In genomic region chr2:148813603-148814065, GRCh38 we compare ENCODE assay signal across 9 cellular contexts.
DNase-seq lines count a peak whose midpoint lies in the region; ATAC-seq, FAIRE-seq and TF ChIP-seq lines count a peak whose summit lies in the region.
"Had no signal": no experiment of that assay in that cellular context is flagged by ENCODE, and none has a peak within 500 bp of the region (broad histone marks: within the 10 kb centered on the region; RNA-seq: fewer than 3 reads in every experiment).

No MANE protein-coding gene starts in this region.

- TF ChIP-seq CTCF in SU-DHL-6 (IDR thresholded peaks at IDR 0.05; ENCODE audit: insufficient read depth, low read length, poor library complexity, severe bottlenecking) (peak; percentile 15), CD14-positive monocyte (IDR thresholded peaks at IDR 0.05) (no peak)

- no peaks in the 10 kb centered on the region for H3K79me2 ChIP-seq in SU-DHL-6 (ENCODE audit: insufficient read depth, low read length)

- H3K36me3 Mint-ChIP-seq in central memory CD8-positive, alpha-beta T cell (ENCODE audit: insufficient read depth), result no peaks in the 10 kb centered on the region
- no peaks in the 10 kb centered on the region for H3K36me3 Mint-ChIP-seq in CD14-positive monocyte

- no peak overlapping the region for H3K27ac ChIP-seq in SU-DHL-6 (ENCODE audit: low read depth, low read length)
- H3K27ac ChIP-seq: KMS-11 had no signal

- H3K27me3 Mint-ChIP-seq in central memory CD8-positive, alpha-beta T cell, result peaks cover 39% of the 10 kb centered on the region
- H3K27me3 Mint-ChIP-seq in CD14-positive monocyte (ENCODE audit: low read depth in 3 of 3), result peaks cover 14 to 16% (median 15%) of the 10 kb centered on the region in 3 donors

- peak; percentile 27 to 37 for DNase-seq in central memory CD8-positive, alpha-beta T cell (ENCODE audit: low spot score in 2 of 2)
- DNase-seq in stimulated activated CD8-positive, alpha-beta memory T cell treated with anti-CD3 and anti-CD28 coated beads, Interleukin-15, amount 100 ng/mL, for 48 hours (ENCODE audit: low read depth in 2 of 2), result peak; percentile 71 to 77
- DNase-seq in effector CD8-positive, alpha-beta T cell (lab: John Stamatoyannopoulos, UW), result no peak
- DNase-seq in CD14-positive monocyte (ENCODE audit: low spot score) (no peak), frontal cortex (ENCODE audit: low spot score in 2 of 2) (no peak)

- no peak overlapping the region for H3K9ac ChIP-seq in SU-DHL-6 (ENCODE audit: low read length)
- H3K9ac ChIP-seq: KMS-11 had no signal

- no peaks in the 10 kb centered on the region for H3K36me3 ChIP-seq in SU-DHL-6 (ENCODE audit: low read length)

- peak overlapping the region; percentile 16 for H3K4me3 Mint-ChIP-seq in central memory CD8-positive, alpha-beta T cell
- no peak overlapping the region for H3K4me3 Mint-ChIP-seq in CD14-positive monocyte

- no peaks in the 10 kb centered on the region for H3K9me3 Mint-ChIP-seq in central memory CD8-positive, alpha-beta T cell
- H3K9me3 Mint-ChIP-seq in CD14-positive monocyte, result peaks cover 0 to 6% (median 0%) of the 10 kb centered on the region in 7 donors

- no peak overlapping the region for H2AFZ ChIP-seq in SU-DHL-6 (ENCODE audit: low read depth, low read length, severe bottlenecking)

- H3K27ac Mint-ChIP-seq in central memory CD8-positive, alpha-beta T cell (ENCODE audit: low read depth), result peak overlapping the region; percentile 50
- no peak overlapping the region for H3K27ac Mint-ChIP-seq in CD14-positive monocyte

- TF ChIP-seq POLR2A in GM18505 (IDR thresholded peaks at IDR 0.05; ENCODE audit: borderline replicate concordance, extremely low read depth, insufficient read depth, insufficient read length), result no peak

- no peak overlapping the region for H3K4me3 ChIP-seq in SU-DHL-6 (ENCODE audit: insufficient read depth, low read length, poor library complexity, severe bottlenecking)

- no peaks in the 10 kb centered on the region for H3K9me2 ChIP-seq in SU-DHL-6 (replicated peaks; ENCODE audit: insufficient read depth, low read length)

- no peaks in the 10 kb centered on the region for H4K20me1 ChIP-seq in SU-DHL-6 (ENCODE audit: low read depth, low read length)

- H3K4me1 Mint-ChIP-seq in central memory CD8-positive, alpha-beta T cell, result peaks cover 19% of the 10 kb centered on the region
- peaks cover 6% of the 10 kb centered on the region for H3K4me1 Mint-ChIP-seq in CD14-positive monocyte

- peaks cover under 1% of the 10 kb centered on the region; the same call in 1 of the 2 replicates for H3K27me3 ChIP-seq in SU-DHL-6 (ENCODE audit: low read length)

- ATAC-seq in GM18505 (IDR thresholded peaks at IDR 0.05; ENCODE audit: unreplicated experiment) (peak; percentile 98), HG02623 (IDR thresholded peaks at IDR 0.05; ENCODE audit: unreplicated experiment) (peak; percentile 98)
- ATAC-seq in central memory CD8-positive, alpha-beta T cell (replicated peaks; ENCODE audit: extremely low read depth, poor library complexity, severe bottlenecking), result peak; percentile 93

- no peak overlapping the region for H3K4me2 ChIP-seq in SU-DHL-6 (ENCODE audit: low read depth, low read length, poor library complexity, severe bottlenecking)
- H3K4me2 ChIP-seq: KMS-11 had no signal

- H3F3A ChIP-seq in SU-DHL-6 (ENCODE audit: insufficient read depth), result no peaks in the 10 kb centered on the region

- H3K9me3 ChIP-seq in SU-DHL-6 (ENCODE audit: insufficient read depth, low read length), result no peaks in the 10 kb centered on the region

- FAIRE-seq in frontal cortex (lab: Jason Lieb, UNC), result no peak

- intact Hi-C loops in CD14-positive monocyte (cut with micrococcal nuclease), result no loop called here

Comparison
In these comparisons a context has a peak if more than half of its experiments do, and no peak if none do; other contexts are left out.
1. DNase-seq: peak in central memory CD8-positive, alpha-beta T cell (2 of 2) and stimulated activated CD8-positive, alpha-beta memory T cell treated with anti-CD3 and anti-CD28 coated beads, Interleukin-15, amount 100 ng/mL, for 48 hours (2 of 2); none in effector CD8-positive, alpha-beta T cell (single experiment), CD14-positive monocyte (single experiment) and frontal cortex (0 of 2).
2. Peak in every context shown above with its lines, with median percentiles within 50 percentile points of each other: ATAC-seq.